ENCODE assay signal across 9 cellular contexts in the genomic region with DNA sequence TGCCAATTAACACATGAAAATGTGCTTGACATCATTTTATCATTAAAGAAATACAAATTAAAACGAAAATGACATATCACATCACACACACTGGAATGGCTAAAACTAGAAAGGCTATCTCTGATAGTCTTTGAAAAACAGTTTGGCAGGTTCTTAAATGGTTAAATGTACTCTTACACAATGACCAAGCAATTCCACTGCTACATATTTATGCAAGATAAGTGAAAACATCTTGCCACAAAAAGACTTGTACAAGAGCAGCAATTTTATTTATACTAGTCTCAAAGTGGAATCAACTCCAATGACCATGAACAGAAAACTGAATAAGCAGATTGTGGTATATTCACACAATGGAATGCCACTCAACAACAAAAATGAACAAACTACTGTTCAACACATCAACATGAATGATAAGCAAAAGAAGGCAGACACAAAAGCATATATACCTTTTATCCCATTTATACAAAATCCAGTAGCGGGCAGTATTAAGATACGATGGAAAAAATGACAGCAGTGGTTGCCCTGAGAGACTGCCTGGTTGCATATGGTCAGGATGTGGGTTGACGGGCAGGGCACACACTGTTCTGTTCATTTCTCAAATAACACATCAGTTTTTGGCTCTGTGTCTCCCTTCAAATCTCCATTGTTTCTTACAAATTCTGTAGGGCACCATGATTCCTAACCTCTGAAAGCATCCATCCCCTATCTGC. TPM values are rescaled to one million over a fixed set of nuclear protein-coding genes. Genes with fewer than 3 reads are reported as not detected.
A peak's percentile ranks its signal among the peaks of the same experiment; 100 is the strongest.
DNase-seq lines count a peak whose midpoint lies in the region; ATAC-seq, FAIRE-seq and TF ChIP-seq lines count a peak whose summit lies in the region.
"Had no signal": no experiment of that assay in that cellular context is flagged by ENCODE, and none has a peak within 500 bp of the region (broad histone marks: within the 10 kb centered on the region; RNA-seq: fewer than 3 reads in every experiment).

No MANE protein-coding gene starts in this region.

- in situ Hi-C loops in G401 (cut with HindIII; ENCODE audit: low sequenced_read_pairs) = no loop called here

- TF ChIP-seq CTCF in Loucy (conservative IDR thresholded peaks at IDR 0.05; ENCODE audit: low read length) (peak; percentile 27), ascending aorta (IDR thresholded peaks at IDR 0.05) (no peak), pancreas (IDR thresholded peaks at IDR 0.05) (no peak)

- H3K27ac ChIP-seq in ascending aorta (peak overlapping the region; percentile 20 to 34), pancreas (no peak overlapping the region)
- H3K27ac ChIP-seq: VCaP had no signal

- intact Hi-C loops in ascending aorta (cut with DNase I) (no loop called here), pancreas (cut with DNase I) (no loop called here)

- H4K20me1 ChIP-seq in Loucy (ENCODE audit: insufficient read depth, low read length, poor library complexity, severe bottlenecking) = peaks cover 6% of the 10 kb centered on the region

- H3K79me2 ChIP-seq in Loucy (ENCODE audit: insufficient read depth, low read length) = peaks cover 27% of the 10 kb centered on the region

- H3K4me1 ChIP-seq in Loucy (ENCODE audit: insufficient read depth, low read length, poor library complexity, severe bottlenecking) (peaks cover 31% of the 10 kb centered on the region), ascending aorta (peaks cover 0 to 26% of the 10 kb centered on the region in 2 donors), pancreas (peaks cover 0 to 12% (median 4%) of the 10 kb centered on the region in 3 donors)

- H3K9me2 ChIP-seq in Loucy (replicated peaks; ENCODE audit: low read depth, low read length) = no peaks in the 10 kb centered on the region

- H3K9ac ChIP-seq in Loucy (ENCODE audit: low read depth, low read length, poor library complexity, severe bottlenecking) = no peak overlapping the region

- H2AFZ ChIP-seq in Loucy (ENCODE audit: low read length) = no peak overlapping the region

- WGBS in pancreas, 2 donors = 79 to 85% methylated on average over 4 of the region's 4 CpGs

- ATAC-seq in pancreas (peak in 3 of 4 donors; percentile 36 to 55 (median 38)), HG02623 (IDR thresholded peaks at IDR 0.05; ENCODE audit: unreplicated experiment) (no peak), HG03135 (IDR thresholded peaks at IDR 0.05; ENCODE audit: unreplicated experiment) (no peak)

- H3K36me3 ChIP-seq in Loucy (ENCODE audit: insufficient read depth, low read length) (peaks cover 35% of the 10 kb centered on the region), ascending aorta (peaks cover 11 to 35% of the 10 kb centered on the region in 2 donors), pancreas (peaks cover 0 to 18% (median 7%) of the 10 kb centered on the region in 3 donors)

- DNase-seq in NK-92 treated with Interleukin-12 subunit alpha and Interleukin-12 subunit beta, amount 100 ng/mL, for 24 hours (lab: John Stamatoyannopoulos, UW) = peak; percentile 32
- DNase-seq in NK-92 (lab: John Stamatoyannopoulos, UW; ENCODE audit: unreplicated experiment) = no peak
- DNase-seq in ascending aorta (ENCODE audit: low spot score in 2 of 2) = peak in 1 of 2 donors; percentile 72
- DNase-seq in pancreas = no peak
- DNase-seq in G401 (ENCODE audit: low spot score) = no peak

- peaks cover 9% of the 10 kb centered on the region; the same call in 1 of the 2 replicates for H3K9me3 ChIP-seq in Loucy (ENCODE audit: insufficient read depth, low read depth, low read length)
- H3K9me3 ChIP-seq in ascending aorta = no peaks in the 10 kb centered on the region
- H3K9me3 ChIP-seq in pancreas = peaks cover 0 to 7% (median 0%) of the 10 kb centered on the region in 4 donors

- FAIRE-seq in pancreas (lab: Jason Lieb, UNC) = peak; percentile 59

- H3K4me2 ChIP-seq in Loucy (ENCODE audit: low read depth, low read length, poor library complexity, severe bottlenecking) = peak overlapping the region; percentile 51

- H3K4me3 ChIP-seq in Loucy (ENCODE audit: low read length, poor library complexity, severe bottlenecking) (peak overlapping the region; percentile 34), ascending aorta (no peak overlapping the region), pancreas (no peak overlapping the region)

- H3F3A ChIP-seq in Loucy (ENCODE audit: low read depth) = 0 out of 2 replicates have a peak, but pooled peaks cover 3% of the 10 kb centered on the region

- no peaks in the 10 kb centered on the region for H3K27me3 ChIP-seq in Loucy (ENCODE audit: insufficient read depth, low read length, poor library complexity, severe bottlenecking)
- no peaks in the 10 kb centered on the region for H3K27me3 ChIP-seq in ascending aorta
- no peaks in the 10 kb centered on the region for H3K27me3 ChIP-seq in pancreas

RNA-seq across cellular contexts. Expression of a gene that starts 25.3 kb away (rescaled TPM):
- total RNA-seq in ascending aorta (82.0 TPM), pancreas (10 to 100 TPM; 30.7 to 66.8 (median 42.2) TPM)
- 10 to 100 TPM; 24.6 to 32.2 TPM for polyA plus RNA-seq in pancreas
- total RNA-seq in G401 (2014; rRNA removed; shearing (Covaris generic)) = 1.2 TPM in 1 of 2 replicates, not detected in the other

Comparison
In these comparisons a context has a peak if more than half of its experiments do, and no peak if none do; other contexts are left out.
1. H3K27ac ChIP-seq: peak in ascending aorta (2 of 2); none in pancreas (0 of 4).
2. ATAC-seq: peak in pancreas (3 of 4); none in HG02623 (single experiment) and HG03135 (single experiment).
3. RNA of a gene that starts 25.3 kb away (total RNA-seq): 82.0 TPM in ascending aorta (single experiment) and 30.7 to 66.8 TPM in pancreas; 1.2 TPM in G401; every median in the first group is over 10 times any median in the second.